Comparison of ENCODE assay signal across 9 cellular contexts in the genomic region with DNA sequence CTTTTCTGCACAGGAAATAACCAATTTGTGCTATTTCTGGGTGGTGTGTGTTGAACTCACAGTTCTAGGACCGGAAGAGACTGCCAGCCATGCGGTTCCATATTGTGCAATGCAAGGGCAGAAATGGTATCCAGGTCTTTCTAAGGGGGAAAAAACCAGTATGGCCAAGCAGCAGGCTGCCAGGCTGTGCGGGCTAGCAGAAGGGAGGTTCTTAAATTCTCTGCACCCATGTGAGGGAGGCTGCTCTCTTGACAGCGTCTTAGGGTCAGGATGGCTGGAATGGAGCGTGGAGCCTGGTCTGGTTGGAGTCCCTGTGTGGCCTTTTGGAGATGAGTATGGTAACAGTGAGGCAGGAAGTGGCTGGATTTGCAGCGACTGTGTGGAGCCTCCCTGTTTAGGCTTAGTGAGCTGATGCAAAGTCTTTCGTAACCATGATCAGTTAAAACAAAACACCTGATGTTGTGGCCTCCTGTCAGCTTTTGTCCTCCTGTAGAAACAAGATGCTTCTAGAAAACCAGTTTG. TPM values are rescaled to one million over a fixed set of nuclear protein-coding genes. Genes with fewer than 3 reads are reported as not detected.
DNase-seq lines count a peak whose midpoint lies in the region; ATAC-seq and TF ChIP-seq lines count a peak whose summit lies in the region.
"Had no signal": no experiment of that assay in that cellular context is flagged by ENCODE, and none has a peak within 500 bp of the region (broad histone marks: within the 10 kb centered on the region; RNA-seq: fewer than 3 reads in every experiment).

No MANE protein-coding gene starts in this region.

- intact Hi-C loops in Right ventricle myocardium superior (cut with DNase I) (no loop called here), cardiac septum (cut with DNase I) (no loop called here)

- peaks cover 38% of the 10 kb centered on the region for H3K4me1 ChIP-seq in SJSA1 (replicated peaks)

- no peaks in the 10 kb centered on the region for H3K27me3 ChIP-seq in SJSA1 (replicated peaks)
- H3K27me3 ChIP-seq: cardiac muscle cell had no signal

- peak overlapping the region; percentile 13; the same call in 1 of the 2 replicates for H3K27ac ChIP-seq in SJSA1
- H3K27ac ChIP-seq: cardiac muscle cell had no signal

- ATAC-seq in Right ventricle myocardium superior (ENCODE audit: poor library complexity) (peak; percentile 56), HG03039 (IDR thresholded peaks at IDR 0.05; ENCODE audit: unreplicated experiment) (peak; percentile 51)
- peak; percentile 41 for ATAC-seq in stimulated activated naive CD8-positive, alpha-beta T cell treated with anti-CD3 and anti-CD28 coated beads, Interleukin-15, Interleukin-2, amounts not matched to agents 100 U/mL and 50 U/mL, for 24 hours

- 0 out of 2 replicates have a peak, but pooled peaks cover 2% of the 10 kb centered on the region for H3K36me3 ChIP-seq in SJSA1
- H3K36me3 ChIP-seq: cardiac muscle cell had no signal

- no peak for TF ChIP-seq CTCF in fibroblast of villous mesenchyme (IDR thresholded peaks at IDR 0.05; ENCODE audit: insufficient read depth, low read depth, low read length)

- H3K4me3 ChIP-seq in SJSA1: no peak overlapping the region
- H3K4me3 ChIP-seq in fibroblast of villous mesenchyme (ENCODE audit: low read depth, low read length): no peak overlapping the region
- H3K4me3 ChIP-seq: cardiac muscle cell had no signal

- DNase-seq in Right ventricle myocardium superior (peak; percentile 59), cardiac septum (ENCODE audit: low spot score) (no peak), SJSA1 (ENCODE audit: low read depth in 1 of 2, low spot score in 2 of 2) (peak in 1 of 2 experiments; percentile 26), fibroblast of villous mesenchyme (ENCODE audit: low read depth) (peak; percentile 83), NCI-H128 (lab: John Stamatoyannopoulos, UW; ENCODE audit: unreplicated experiment) (no peak), COR-L47 (lab: John Stamatoyannopoulos, UW) (no peak)
- peak; percentile 49 for DNase-seq in stimulated activated naive CD8-positive, alpha-beta T cell treated with anti-CD3 and anti-CD28 coated beads, Interleukin-15, Interleukin-2, amounts not matched to agents 100 U/mL and 50 U/mL, for 24 hours

- no peaks in the 10 kb centered on the region for H3K9me3 ChIP-seq in SJSA1 (replicated peaks)

RNA-seq across cellular contexts. Expression of gene NCK2, which starts 52.6 kb away (rescaled TPM):
- total RNA-seq in Right ventricle myocardium superior (32.3 TPM), cardiac septum (33.2 TPM), fibroblast of villous mesenchyme (22.5 and 31.2 TPM in 2 replicates)
- total RNA-seq in SJSA1 (2014; rRNA removed; shearing (Covaris generic)): 30.8 and 47.1 TPM in 2 replicates

Comparison
In these comparisons a context has a peak if more than half of its experiments do, and no peak if none do; other contexts are left out.
1. DNase-seq: peak in Right ventricle myocardium superior (single experiment), fibroblast of villous mesenchyme (single experiment) and stimulated activated naive CD8-positive, alpha-beta T cell treated with anti-CD3 and anti-CD28 coated beads, Interleukin-15, Interleukin-2, amounts not matched to agents 100 U/mL and 50 U/mL, for 24 hours (single experiment); none in cardiac septum (single experiment), NCI-H128 (single experiment) and COR-L47 (single experiment).
2. Peak in every context shown above with its lines, with median percentiles within 50 percentile points of each other: ATAC-seq.